8 cellular contexts compared by ENCODE assay signal in genomic region chr19:17090501-17091074, GRCh38. TPM values are rescaled to one million over a fixed set of nuclear protein-coding genes. Genes with fewer than 3 reads are reported as not detected.
DNase-seq lines count a peak whose midpoint lies in the region; ATAC-seq, FAIRE-seq and TF ChIP-seq lines count a peak whose summit lies in the region.

No MANE protein-coding gene starts in this region.

- no peaks in the 10 kb centered on the region for H3K9me3 Mint-ChIP-seq in WTC11
- H3K9me3 Mint-ChIP-seq in endothelial cell (ENCODE audit: unreplicated experiment): no peaks in the 10 kb centered on the region

- H3K27ac Mint-ChIP-seq in WTC11 (peak overlapping the region; percentile 3), endothelial cell (ENCODE audit: unreplicated experiment) (peak overlapping the region; percentile 66)

- peak; percentile 95 for FAIRE-seq in GM12891 (lab: Jason Lieb, UNC)

- CTCF ChIA-PET in WTC11 (lab: Charles Lee): interaction anchor here (0.6 kb wide), 1 partner anchor 649 kb away, joined by 4 read pairs; no protein-coding TSS in a partner anchor

- H3K4me3 Mint-ChIP-seq in WTC11 (no peak overlapping the region), endothelial cell (ENCODE audit: unreplicated experiment) (no peak overlapping the region)

- peaks cover 6% of the 10 kb centered on the region for H3K36me3 Mint-ChIP-seq in WTC11
- H3K36me3 Mint-ChIP-seq in endothelial cell (ENCODE audit: low read depth, unreplicated experiment): peaks cover 13% of the 10 kb centered on the region

- H3K27me3 Mint-ChIP-seq in WTC11 (ENCODE audit: low read depth) (no peaks in the 10 kb centered on the region), endothelial cell (ENCODE audit: unreplicated experiment) (peaks cover 5% of the 10 kb centered on the region)

- TF ChIP-seq CTCF in WTC11 (IDR thresholded peaks at IDR 0.05) (no peak), endothelial cell (IDR thresholded peaks at IDR 0.05; ENCODE audit: unreplicated experiment) (no peak)

- DNase-seq in GM12891 (ENCODE audit: insufficient read length, low spot score) (peak; percentile 59), WTC11 (ENCODE audit: low spot score) (no peak), endothelial cell (ENCODE audit: low spot score) (no peak), DMS153 treated with DMSO at 0.1 percent for 48 hours (lab: John Stamatoyannopoulos, UW; ENCODE audit: unreplicated experiment) (no peak), D341Med (ENCODE audit: low spot score) (no peak)
- peak; percentile 41 for DNase-seq in stimulated activated CD4-positive, alpha-beta T cell treated with anti-CD3 and anti-CD28 coated beads, Interleukin-1b, Interleukin-23, amount 100 ng/mL, for 48 hours

- POLR2A ChIA-PET in WTC11 (lab: Charles Lee): no interaction called here

- no peak for ATAC-seq in WTC11
- no peak for ATAC-seq in GM21360 (IDR thresholded peaks at IDR 0.05; ENCODE audit: unreplicated experiment)
- no peak for ATAC-seq in GM19467 (IDR thresholded peaks at IDR 0.05; ENCODE audit: unreplicated experiment)

- H3K4me1 Mint-ChIP-seq in WTC11 (peaks cover 22% of the 10 kb centered on the region), endothelial cell (ENCODE audit: unreplicated experiment) (peaks cover 9% of the 10 kb centered on the region)

- peak; percentile 40; the same call in 1 of the 2 replicates for TF ChIP-seq POLR2A in GM12891 (IDR thresholded peaks at IDR 0.05; ENCODE audit: low read depth, low read length)

TF ChIP-seq in GM12891, 5 proteins besides CTCF, POLR2A, EP300 and RAD21:
- TF ChIP-seq POU2F2 (IDR thresholded peaks at IDR 0.05; ENCODE audit: low read depth, low read length) (0 out of 2 replicates have a peak, but pooled peaks have one; percentile 54), POLR2AphosphoS5 (IDR thresholded peaks at IDR 0.05; ENCODE audit: low read depth, low read length) (no peak), SPI1 (IDR thresholded peaks at IDR 0.05; ENCODE audit: low read depth, low read length) (peak; percentile 47), PAX5 (IDR thresholded peaks at IDR 0.05; ENCODE audit: insufficient read depth, low read length, severe bottlenecking) (no peak), TAF1 (IDR thresholded peaks at IDR 0.05; ENCODE audit: low read depth, low read length) (no peak)

TF ChIP-seq in WTC11, 78 proteins besides CTCF, POLR2A, EP300 and RAD21:
- TF ChIP-seq, protein P1, sequence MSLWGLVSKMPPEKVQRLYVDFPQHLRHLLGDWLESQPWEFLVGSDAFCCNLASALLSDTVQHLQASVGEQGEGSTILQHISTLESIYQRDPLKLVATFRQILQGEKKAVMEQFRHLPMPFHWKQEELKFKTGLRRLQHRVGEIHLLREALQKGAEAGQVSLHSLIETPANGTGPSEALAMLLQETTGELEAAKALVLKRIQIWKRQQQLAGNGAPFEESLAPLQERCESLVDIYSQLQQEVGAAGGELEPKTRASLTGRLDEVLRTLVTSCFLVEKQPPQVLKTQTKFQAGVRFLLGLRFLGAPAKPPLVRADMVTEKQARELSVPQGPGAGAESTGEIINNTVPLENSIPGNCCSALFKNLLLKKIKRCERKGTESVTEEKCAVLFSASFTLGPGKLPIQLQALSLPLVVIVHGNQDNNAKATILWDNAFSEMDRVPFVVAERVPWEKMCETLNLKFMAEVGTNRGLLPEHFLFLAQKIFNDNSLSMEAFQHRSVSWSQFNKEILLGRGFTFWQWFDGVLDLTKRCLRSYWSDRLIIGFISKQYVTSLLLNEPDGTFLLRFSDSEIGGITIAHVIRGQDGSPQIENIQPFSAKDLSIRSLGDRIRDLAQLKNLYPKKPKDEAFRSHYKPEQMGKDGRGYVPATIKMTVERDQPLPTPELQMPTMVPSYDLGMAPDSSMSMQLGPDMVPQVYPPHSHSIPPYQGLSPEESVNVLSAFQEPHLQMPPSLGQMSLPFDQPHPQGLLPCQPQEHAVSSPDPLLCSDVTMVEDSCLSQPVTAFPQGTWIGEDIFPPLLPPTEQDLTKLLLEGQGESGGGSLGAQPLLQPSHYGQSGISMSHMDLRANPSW (CRISPR knock-in tag; conservative IDR thresholded peaks at IDR 0.05; ENCODE audit: low read depth): no peak
- TF ChIP-seq ZNF121 (CRISPR knock-in tag; IDR thresholded peaks at IDR 0.05): no peak
- no peak for TF ChIP-seq CBFB (CRISPR knock-in tag; IDR thresholded peaks at IDR 0.05; ENCODE audit: low read depth)
- no peak for TF ChIP-seq ATF1 (CRISPR knock-in tag; IDR thresholded peaks at IDR 0.05)
- no peak for TF ChIP-seq SMAD3 (CRISPR knock-in tag; IDR thresholded peaks at IDR 0.05; ENCODE audit: borderline replicate concordance)
- no peak for TF ChIP-seq ARID4B (CRISPR knock-in tag; IDR thresholded peaks at IDR 0.05; ENCODE audit: borderline replicate concordance)
- TF ChIP-seq ELF4 (CRISPR knock-in tag; IDR thresholded peaks at IDR 0.05; ENCODE audit: low read depth): no peak

RNA-seq across cellular contexts. Expression of gene MYO9B, which starts 15.0 kb away (rescaled TPM):
- polyA plus RNA-seq in GM12891 (2012; ENCODE audit: low read depth, missing spikeins): 134 TPM
- total RNA-seq in WTC11 (2021) (70.3 to 94.3 TPM (median 73.4 TPM) in 3 replicates), endothelial cell (ENCODE audit: unreplicated experiment) (62.4 TPM)

RNA-seq across cellular contexts. Expression of gene HAUS8, which starts 15.3 kb away (rescaled TPM):
- polyA plus RNA-seq in GM12891 (2012; ENCODE audit: low read depth, missing spikeins): 23.1 TPM
- total RNA-seq in WTC11 (2021): 27.9 to 29.9 TPM (median 29.7 TPM) in 3 replicates
- 6.9 TPM for total RNA-seq in endothelial cell (ENCODE audit: unreplicated experiment)

Comparison
In these comparisons a context has a peak if more than half of its experiments do, and no peak if none do; other contexts are left out.
1. DNase-seq: peak in GM12891 (single experiment) and stimulated activated CD4-positive, alpha-beta T cell treated with anti-CD3 and anti-CD28 coated beads, Interleukin-1b, Interleukin-23, amount 100 ng/mL, for 48 hours (single experiment); none in WTC11 (single experiment), endothelial cell (single experiment), DMS153 treated with DMSO at 0.1 percent for 48 hours (single experiment) and D341Med (single experiment).